27 cellular contexts compared by ENCODE assay signal in genomic region chr7:157893535-157894044, GRCh38.
"Had no signal": no experiment of that assay in that cellular context is flagged by ENCODE, and none has a peak within 500 bp of the region (broad histone marks: within the 10 kb centered on the region; RNA-seq: fewer than 3 reads in every experiment).

No MANE protein-coding gene starts in this region.

- H3K4me3 ChIP-seq: dorsolateral prefrontal cortex, gastrocnemius medialis, lung, mucosa of descending colon, prostate gland, sigmoid colon, testis, tibial artery had no signal

- H3K4me3 Mint-ChIP-seq: memory B cell; mesothelial cell of epicardium; naive B cell; nephron progenitor cell; stimulated activated memory B cell treated with anti-CD40 and anti-IgM and Interleukin-4, amounts not matched to agents 10 μg/mL and 1 μg/mL and 100 μg/mL, for 72 hours; type B pancreatic cell had no signal

- H3K27ac Mint-ChIP-seq: memory B cell; mesothelial cell of epicardium; naive B cell; nephron progenitor cell; stimulated activated memory B cell treated with anti-CD40 and anti-IgM and Interleukin-4, amounts not matched to agents 10 μg/mL and 1 μg/mL and 100 μg/mL, for 72 hours; type B pancreatic cell had no signal

- ATAC-seq: esophagus mucosa; gastrocnemius medialis; left ventricle myocardium superior; mucosa of descending colon; right cardiac atrium; stimulated activated memory B cell treated with anti-CD40 and anti-IgM and Interleukin-4, amounts not matched to agents 10 μg/mL and 1 μg/mL and 100 μg/mL, for 72 hours; stimulated activated naive CD8-positive, alpha-beta T cell treated with anti-CD3 and anti-CD28 coated beads, Interleukin-15, Interleukin-2, amounts not matched to agents 100 U/mL and 50 U/mL, for 24 hours had no signal

- H3K4me1 ChIP-seq: gastrocnemius medialis, parathyroid adenoma, prostate gland, sigmoid colon, testis, tibial artery had no signal

- H3K36me3 Mint-ChIP-seq: memory B cell; mesothelial cell of epicardium; naive B cell; stimulated activated memory B cell treated with anti-CD40 and anti-IgM and Interleukin-4, amounts not matched to agents 10 μg/mL and 1 μg/mL and 100 μg/mL, for 72 hours; type B pancreatic cell had no signal

- H3K9me3 Mint-ChIP-seq: memory B cell, type B pancreatic cell had no signal

- H3K9me3 ChIP-seq: gastrocnemius medialis, mucosa of descending colon, prostate gland, sigmoid colon, testis, tibial artery had no signal

- H3K27ac ChIP-seq: dorsolateral prefrontal cortex, epithelial cell of prostate, gastrocnemius medialis, parathyroid adenoma, prostate gland, sigmoid colon, testis, tibial artery had no signal

- H3K79me2 ChIP-seq: parathyroid adenoma had no signal

- DNase-seq: cerebellar nuclear complex; dorsolateral prefrontal cortex; effector CD4-positive, alpha-beta T cell; foreskin fibroblast; gastrocnemius medialis; left ventricle myocardium superior; mucosa of descending colon; naive B cell; nephron progenitor cell; occipital lobe; right cardiac atrium; sigmoid colon; stimulated activated CD4-positive, alpha-beta T cell treated with anti-CD3 and anti-CD28 coated beads, Interleukin-2, amount 100 ng/mL, for 24 hours; stimulated activated CD4-positive, alpha-beta T cell treated with anti-CD3 and anti-CD28 coated beads, Interleukin-4, amount 100 ng/mL, for 24 hours; stimulated activated naive CD8-positive, alpha-beta T cell treated with anti-CD3 and anti-CD28 coated beads, Interleukin-15, Interleukin-2, amounts not matched to agents 100 U/mL and 50 U/mL, for 24 hours; substantia nigra; testis had no signal

- H3K36me3 ChIP-seq: gastrocnemius medialis, prostate gland, sigmoid colon, tibial artery had no signal

- H2AFZ ChIP-seq: parathyroid adenoma had no signal

- H3K4me1 Mint-ChIP-seq: memory B cell; mesothelial cell of epicardium; naive B cell; stimulated activated memory B cell treated with anti-CD40 and anti-IgM and Interleukin-4, amounts not matched to agents 10 μg/mL and 1 μg/mL and 100 μg/mL, for 72 hours had no signal

- H3K27me3 ChIP-seq: testis had no signal
